ENCODE assay signal across 13 cellular contexts in genomic region chr12:12511021-12511783, GRCh38. TPM values are rescaled to one million over a fixed set of nuclear protein-coding genes. Genes with fewer than 3 reads are reported as not detected.
A peak's percentile ranks its signal among the peaks of the same experiment; 100 is the strongest.
DNase-seq lines count a peak whose midpoint lies in the region; ATAC-seq, FAIRE-seq and TF ChIP-seq lines count a peak whose summit lies in the region.
"Had no signal": no experiment of that assay in that cellular context is flagged by ENCODE, and none has a peak within 500 bp of the region (broad histone marks: within the 10 kb centered on the region; RNA-seq: fewer than 3 reads in every experiment).

No MANE protein-coding gene starts in this region.

- H3K4me3 ChIP-seq in bronchial epithelial cell (ENCODE audit: low read depth, low read length) (no peak overlapping the region), transverse colon (no peak overlapping the region)
- H3K4me3 ChIP-seq: PC-9 had no signal

- FAIRE-seq in bronchial epithelial cell (lab: Jason Lieb, UNC) = no peak

- no peaks in the 10 kb centered on the region for H3K27me3 Mint-ChIP-seq in T-helper 17 cell

- no peaks in the 10 kb centered on the region for H3K36me3 ChIP-seq in bronchial epithelial cell (ENCODE audit: control insufficient read depth, insufficient read depth, low read length)
- peaks cover 0 to 4% (median 0%) of the 10 kb centered on the region in 4 donors for H3K36me3 ChIP-seq in transverse colon

- peaks cover 30% of the 10 kb centered on the region for H3K4me1 Mint-ChIP-seq in T-helper 17 cell

- H3K27me3 ChIP-seq in bronchial epithelial cell (ENCODE audit: control insufficient read depth, insufficient read depth, low read length) = no peaks in the 10 kb centered on the region
- no peaks in the 10 kb centered on the region for H3K27me3 ChIP-seq in transverse colon

- H3K4me1 ChIP-seq in transverse colon = peaks cover 0 to 16% (median 4%) of the 10 kb centered on the region in 4 donors

- in situ Hi-C loops in transverse colon (cut with MboI; ENCODE audit: low pct_ligation_motif_present in 1 of 4, low pct_unique_long_range_greater_than_20kb in 1 of 4, low sequenced_read_pairs in 3 of 4) = no loop called here

- H3K4me3 Mint-ChIP-seq in T-helper 17 cell = no peak overlapping the region

- peaks cover 3% of the 10 kb centered on the region for H3K36me3 Mint-ChIP-seq in T-helper 17 cell (ENCODE audit: low read depth)

- ATAC-seq in T-helper 17 cell = peak; percentile 5
- no peak for ATAC-seq in HG03342 (IDR thresholded peaks at IDR 0.05; ENCODE audit: unreplicated experiment)

- DNase-seq in HT1080 (ENCODE audit: low read depth) (peak; percentile 0), T-helper 17 cell (no peak), bronchial epithelial cell (ENCODE audit: low read depth) (peak; percentile 97), renal cortical epithelial cell (ENCODE audit: low read depth) (peak; percentile 37), transverse colon (no peak), DMS53 treated with DMSO at 0.1 percent for 48 hours (lab: John Stamatoyannopoulos, UW; ENCODE audit: unreplicated experiment) (no peak), NCI-H510A (lab: John Stamatoyannopoulos, UW) (no peak)
- DNase-seq: HCEC 1CT, NCI-H2227 treated with DMSO at 0.1 percent for 48 hours, NCI-H526 treated with DMSO at 0.1 percent for 48 hours, PC-9, Right ventricle myocardium superior had no signal

- 65 to 82% methylated on average over 3 of the region's 3 CpGs for WGBS in transverse colon (ENCODE audit: low coverage in 1 of 2), 2 donors

- H3K9me3 ChIP-seq in T-helper 17 cell (ENCODE audit: control insufficient read depth, low read length, poor library complexity, severe bottlenecking) (no peaks in the 10 kb centered on the region), transverse colon (no peaks in the 10 kb centered on the region)

- H3K27ac ChIP-seq in transverse colon = no peak overlapping the region
- H3K27ac ChIP-seq: PC-9 had no signal

- intact Hi-C loops in transverse colon (cut with DNase I; ENCODE audit: low total_unique reads) = no loop called here

- no peak overlapping the region for H3K27ac Mint-ChIP-seq in T-helper 17 cell

- TF ChIP-seq CTCF in bronchial epithelial cell (IDR thresholded peaks at IDR 0.05; ENCODE audit: insufficient read depth, low read length, severe bottlenecking) = no peak
- TF ChIP-seq CTCF in transverse colon (IDR thresholded peaks at IDR 0.05) = no peak

- TF ChIP-seq POLR2A in transverse colon (IDR thresholded peaks at IDR 0.05) = no peak

- no peak for TF ChIP-seq EP300 in transverse colon (IDR thresholded peaks at IDR 0.05; ENCODE audit: low read depth)

RNA-seq across cellular contexts. Expression of gene DUSP16, which starts 51.5 kb away (rescaled TPM):
- total RNA-seq in HT1080 (2014; rRNA removed; shearing (Covaris generic)) = 2.4 and 3.2 TPM in 2 replicates
- polyA plus RNA-seq in HT1080 (2015; cell fraction: cytosol; rRNA removed) = 3.8 and 5.4 TPM in 2 replicates
- polyA plus RNA-seq in HT1080 (2015; cell fraction: nucleus; rRNA removed) = 4.3 and 4.4 TPM in 2 replicates
- total RNA-seq in T-helper 17 cell = 10 to 100 TPM; 81.1 to 94.8 TPM
- total RNA-seq in bronchial epithelial cell = 10.9 and 14.2 TPM in 2 replicates
- total RNA-seq in renal cortical epithelial cell = 22.4 and 24.7 TPM in 2 replicates
- 10 to 100 TPM; 16.1 to 47.0 (median 40.0) TPM for total RNA-seq in transverse colon

Comparison
In these comparisons a context has a peak if more than half of its experiments do, and no peak if none do; other contexts are left out.
1. DNase-seq: peak in HT1080 (single experiment), bronchial epithelial cell (single experiment) and renal cortical epithelial cell (single experiment); none in T-helper 17 cell (0 of 3), transverse colon (single experiment), DMS53 treated with DMSO at 0.1 percent for 48 hours (single experiment) and NCI-H510A (single experiment).